1 cellular context compared by ENCODE assay signal in the genomic region with DNA sequence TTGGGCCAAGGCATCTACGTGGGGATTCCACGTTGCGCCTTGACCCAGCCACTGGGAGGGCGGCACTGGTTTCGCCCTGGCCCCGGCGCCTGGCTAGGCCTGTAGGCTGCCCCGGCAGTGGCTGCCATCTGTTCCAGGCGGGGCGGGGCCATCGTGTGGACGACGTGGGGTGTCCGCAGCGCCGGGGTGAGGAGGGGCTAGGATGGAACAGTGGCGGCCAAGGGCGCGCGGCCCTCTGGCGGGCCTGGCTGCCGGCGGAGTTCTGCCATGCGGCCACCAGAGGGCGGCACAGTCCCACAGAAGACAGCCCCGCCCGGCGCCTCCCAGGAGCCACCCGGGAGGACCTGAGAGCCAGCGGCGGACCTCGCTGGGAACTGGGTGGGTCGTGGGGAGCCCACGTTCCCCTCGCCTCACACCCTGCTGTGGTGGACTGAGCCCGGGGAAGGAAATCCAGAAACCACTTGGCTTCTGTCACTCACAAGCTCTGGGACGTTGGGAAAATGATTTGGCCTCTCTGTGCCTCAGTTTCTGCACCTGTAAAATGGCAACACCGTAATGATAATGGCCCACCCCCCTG.
TF ChIP-seq lines count a peak whose summit lies in the region.

No MANE protein-coding gene starts in this region.

TF ChIP-seq in HepG2, 621 proteins besides CTCF, POLR2A, EP300 and RAD21 (continued from another document):
- TF ChIP-seq PBX3 (CRISPR knock-in tag; IDR thresholded peaks at IDR 0.05; ENCODE audit: borderline replicate concordance) (no peak), PRPF4 (IDR thresholded peaks at IDR 0.05; ENCODE audit: low read depth, low read length, poor library complexity, severe bottlenecking) (no peak), ATF7 (IDR thresholded peaks at IDR 0.05) (no peak), ATF7 (CRISPR knock-in tag; IDR thresholded peaks at IDR 0.05) (no peak), NR2F6 (IDR thresholded peaks at IDR 0.05) (no peak), NR2F6 (CRISPR knock-in tag; IDR thresholded peaks at IDR 0.05) (no peak), NONO (IDR thresholded peaks at IDR 0.05) (no peak), NONO (CRISPR knock-in tag; conservative IDR thresholded peaks at IDR 0.05) (peak; percentile 62; the same call in 1 of the 2 replicates), NFYB (CRISPR knock-in tag; IDR thresholded peaks at IDR 0.05) (no peak), ZNF724P (CRISPR knock-in tag; IDR thresholded peaks at IDR 0.05; ENCODE audit: borderline replicate concordance) (peak; percentile 62; the same call in 1 of the 2 replicates), ATAD3A (CRISPR knock-in tag; IDR thresholded peaks at IDR 0.05) (no peak), ZNF530 (CRISPR knock-in tag; IDR thresholded peaks at IDR 0.05; ENCODE audit: low read depth) (no peak), ZIK1 (CRISPR knock-in tag; IDR thresholded peaks at IDR 0.05; ENCODE audit: borderline replicate concordance, low read depth) (0 out of 2 replicates have a peak, but pooled peaks have one; percentile 54), REPIN1 (CRISPR knock-in tag; IDR thresholded peaks at IDR 0.05; ENCODE audit: borderline replicate concordance, low read depth) (peak; percentile 57; the same call in 1 of the 2 replicates), MIER2 (CRISPR knock-in tag; IDR thresholded peaks at IDR 0.05) (peak; percentile 44; the same call in 1 of the 2 replicates), SPEN (CRISPR knock-in tag; IDR thresholded peaks at IDR 0.05; ENCODE audit: low read depth) (peak; percentile 44; the same call in 1 of the 2 replicates), SKI (IDR thresholded peaks at IDR 0.05; ENCODE audit: partially characterized antibody) (peak; percentile 10), ZNF660 (CRISPR knock-in tag; IDR thresholded peaks at IDR 0.05; ENCODE audit: borderline replicate concordance, low read depth) (no peak), ARID4A (CRISPR knock-in tag; IDR thresholded peaks at IDR 0.05; ENCODE audit: borderline replicate concordance) (peak; percentile 42; the same call in 1 of the 2 replicates), GABPB1 (CRISPR knock-in tag; IDR thresholded peaks at IDR 0.05) (peak; percentile 60; the same call in 1 of the 2 replicates), HOXD1 (CRISPR knock-in tag; IDR thresholded peaks at IDR 0.05) (peak; percentile 44; the same call in 1 of the 2 replicates), KDM3A (CRISPR knock-in tag; IDR thresholded peaks at IDR 0.05; ENCODE audit: low read depth) (peak; percentile 80; the same call in 1 of the 2 replicates)
- TF ChIP-seq, protein P1, sequence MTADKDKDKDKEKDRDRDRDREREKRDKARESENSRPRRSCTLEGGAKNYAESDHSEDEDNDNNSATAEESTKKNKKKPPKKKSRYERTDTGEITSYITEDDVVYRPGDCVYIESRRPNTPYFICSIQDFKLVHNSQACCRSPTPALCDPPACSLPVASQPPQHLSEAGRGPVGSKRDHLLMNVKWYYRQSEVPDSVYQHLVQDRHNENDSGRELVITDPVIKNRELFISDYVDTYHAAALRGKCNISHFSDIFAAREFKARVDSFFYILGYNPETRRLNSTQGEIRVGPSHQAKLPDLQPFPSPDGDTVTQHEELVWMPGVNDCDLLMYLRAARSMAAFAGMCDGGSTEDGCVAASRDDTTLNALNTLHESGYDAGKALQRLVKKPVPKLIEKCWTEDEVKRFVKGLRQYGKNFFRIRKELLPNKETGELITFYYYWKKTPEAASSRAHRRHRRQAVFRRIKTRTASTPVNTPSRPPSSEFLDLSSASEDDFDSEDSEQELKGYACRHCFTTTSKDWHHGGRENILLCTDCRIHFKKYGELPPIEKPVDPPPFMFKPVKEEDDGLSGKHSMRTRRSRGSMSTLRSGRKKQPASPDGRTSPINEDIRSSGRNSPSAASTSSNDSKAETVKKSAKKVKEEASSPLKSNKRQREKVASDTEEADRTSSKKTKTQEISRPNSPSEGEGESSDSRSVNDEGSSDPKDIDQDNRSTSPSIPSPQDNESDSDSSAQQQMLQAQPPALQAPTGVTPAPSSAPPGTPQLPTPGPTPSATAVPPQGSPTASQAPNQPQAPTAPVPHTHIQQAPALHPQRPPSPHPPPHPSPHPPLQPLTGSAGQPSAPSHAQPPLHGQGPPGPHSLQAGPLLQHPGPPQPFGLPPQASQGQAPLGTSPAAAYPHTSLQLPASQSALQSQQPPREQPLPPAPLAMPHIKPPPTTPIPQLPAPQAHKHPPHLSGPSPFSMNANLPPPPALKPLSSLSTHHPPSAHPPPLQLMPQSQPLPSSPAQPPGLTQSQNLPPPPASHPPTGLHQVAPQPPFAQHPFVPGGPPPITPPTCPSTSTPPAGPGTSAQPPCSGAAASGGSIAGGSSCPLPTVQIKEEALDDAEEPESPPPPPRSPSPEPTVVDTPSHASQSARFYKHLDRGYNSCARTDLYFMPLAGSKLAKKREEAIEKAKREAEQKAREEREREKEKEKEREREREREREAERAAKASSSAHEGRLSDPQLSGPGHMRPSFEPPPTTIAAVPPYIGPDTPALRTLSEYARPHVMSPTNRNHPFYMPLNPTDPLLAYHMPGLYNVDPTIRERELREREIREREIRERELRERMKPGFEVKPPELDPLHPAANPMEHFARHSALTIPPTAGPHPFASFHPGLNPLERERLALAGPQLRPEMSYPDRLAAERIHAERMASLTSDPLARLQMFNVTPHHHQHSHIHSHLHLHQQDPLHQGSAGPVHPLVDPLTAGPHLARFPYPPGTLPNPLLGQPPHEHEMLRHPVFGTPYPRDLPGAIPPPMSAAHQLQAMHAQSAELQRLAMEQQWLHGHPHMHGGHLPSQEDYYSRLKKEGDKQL (CRISPR knock-in tag; IDR thresholded peaks at IDR 0.05; ENCODE audit: low read depth): no peak
